ENCODE assay signal across 8 cellular contexts in genomic region chr16:24685539-24686432, GRCh38. TPM values are rescaled to one million over a fixed set of nuclear protein-coding genes. Genes with fewer than 3 reads are reported as not detected.
DNase-seq lines count a peak whose midpoint lies in the region; ATAC-seq and TF ChIP-seq lines count a peak whose summit lies in the region.

No MANE protein-coding gene starts in this region.

- H3K4me3 ChIP-seq in HUES6 (ENCODE audit: low read depth, low read length) = no peak overlapping the region
- H3K4me3 ChIP-seq in body of pancreas = no peak overlapping the region

- H3K36me3 ChIP-seq in HUES6 (ENCODE audit: control insufficient read depth, insufficient read depth, low read length) = no peaks in the 10 kb centered on the region
- no peaks in the 10 kb centered on the region for H3K36me3 ChIP-seq in body of pancreas (replicated peaks in 1 of 2; ENCODE audit: insufficient read depth in 1 of 2, low read depth in 2 of 2)

- no peaks in the 10 kb centered on the region for H3K27me3 ChIP-seq in HUES6 (ENCODE audit: control insufficient read depth, insufficient read depth, low read length)
- H3K27me3 ChIP-seq in body of pancreas = no peaks in the 10 kb centered on the region

- intact Hi-C loops in body of pancreas (cut with DNase I) = no loop called here

- ATAC-seq in body of pancreas = peak; percentile 72
- no peak for ATAC-seq in HG02798 (IDR thresholded peaks at IDR 0.05; ENCODE audit: poor library complexity, unreplicated experiment)
- no peak for ATAC-seq in GM19452 (IDR thresholded peaks at IDR 0.05; ENCODE audit: unreplicated experiment)
- ATAC-seq in GM18861 (IDR thresholded peaks at IDR 0.05; ENCODE audit: unreplicated experiment) = no peak
- ATAC-seq in GM19397 (IDR thresholded peaks at IDR 0.05; ENCODE audit: unreplicated experiment) = no peak

- H3K9me3 ChIP-seq in HUES6 (ENCODE audit: control insufficient read depth, insufficient read depth, low read depth, low read length) = no peaks in the 10 kb centered on the region
- H3K9me3 ChIP-seq in body of pancreas = no peaks in the 10 kb centered on the region

- TF ChIP-seq POLR2A in body of pancreas (IDR thresholded peaks at IDR 0.05) = no peak

- peaks cover 31% of the 10 kb centered on the region for H3K4me1 ChIP-seq in HUES6 (ENCODE audit: control insufficient read depth, insufficient read depth, low read length)
- peaks cover 14% of the 10 kb centered on the region for H3K4me1 ChIP-seq in body of pancreas

- H3K9ac ChIP-seq in HUES6 (ENCODE audit: low read length) = peak overlapping the region; percentile 35

- H3K27ac ChIP-seq in HUES6 (ENCODE audit: low read depth, low read length) (peak overlapping the region; percentile 69; the same call in 1 of the 2 replicates), body of pancreas (no peak overlapping the region)

- 38 to 58% methylated on average over 8 to 15 of the region's 15 CpGs for WGBS in body of pancreas, 2 donors

- DNase-seq in body of pancreas (peak; percentile 58 to 79 (median 74)), iPS-NIHi11 (ENCODE audit: low spot score) (peak; percentile 70), smooth muscle cell of the brain vasculature (ENCODE audit: low read depth, low spot score) (peak; percentile 33)

- no peak for TF ChIP-seq CTCF in body of pancreas (IDR thresholded peaks at IDR 0.05)

RNA-seq across cellular contexts. Expression of gene TNRC6A, which starts 43.7 kb away (rescaled TPM):
- total RNA-seq in body of pancreas = 10 to 100 TPM; 46.1 to 82.2 TPM
